8 cellular contexts compared by ENCODE assay signal in genomic region chrX:109732780-109733657, GRCh38. TPM values are rescaled to one million over a fixed set of nuclear protein-coding genes. Genes with fewer than 3 reads are reported as not detected.
A peak's percentile ranks its signal among the peaks of the same experiment; 100 is the strongest.
DNase-seq lines count a peak whose midpoint lies in the region; FAIRE-seq and TF ChIP-seq lines count a peak whose summit lies in the region.

Gene ACSL4, minus strand, starts transcription at chrX:109733257. Its CDS starts 49,894 bp downstream, at chrX:109683363.

- DNase-seq in EH (ENCODE audit: low read depth) (peak; percentile 86), H54 (ENCODE audit: insufficient read length, low spot score) (peak; percentile 56), MG63 (peak; percentile 90), SJCRH30 (peak; percentile 75 to 77), activated gamma-delta T cell treated with Interleukin-2 at 50 U/mL for 16 hours (peak; percentile 80), fibroblast of villous mesenchyme (ENCODE audit: low read depth) (peak; percentile 85), neural crest cell (ENCODE audit: low read depth, low spot score) (peak; percentile 88), stomach (peak; percentile 85)

- H3K27ac ChIP-seq in SJCRH30: peak within 1 kb of the TSS; percentile 74
- H3K27ac ChIP-seq in stomach: peak within 1 kb of the TSS; percentile 87 to 94 (median 88)

- H3K9me3 ChIP-seq in MG63: no peaks in the 10 kb centered on the region
- H3K9me3 ChIP-seq in SJCRH30 (replicated peaks): no peaks in the 10 kb centered on the region
- no peaks in the 10 kb centered on the region for H3K9me3 ChIP-seq in stomach

- TF ChIP-seq POLR2A in H54 (IDR thresholded peaks at IDR 0.05; ENCODE audit: low read depth, low read length) (peak; percentile 69), stomach (IDR thresholded peaks at IDR 0.05) (no peak)

- intact Hi-C loops in stomach (cut with DNase I; ENCODE audit: low total_unique reads): no loop called here

- peak within 1 kb of the TSS; percentile 98 for H3K4me3 Mint-ChIP-seq in neural crest cell

- H3K4me1 ChIP-seq in SJCRH30 (no peaks in the 10 kb centered on the region), stomach (peaks cover 0 to 4% (median under 1%) of the 10 kb centered on the region in 4 donors)

- H3K27me3 Mint-ChIP-seq in neural crest cell (ENCODE audit: low read depth): no peaks in the 10 kb centered on the region

- 0 to 37% (median 7%) methylated on average over 4 to 94 of the region's 94 CpGs for WGBS in stomach, 5 donors

- H3K4me3 ChIP-seq in MG63: peak within 1 kb of the TSS; percentile 85
- peak within 1 kb of the TSS; percentile 92 for H3K4me3 ChIP-seq in SJCRH30
- H3K4me3 ChIP-seq in fibroblast of villous mesenchyme (ENCODE audit: low read depth, low read length): peak within 1 kb of the TSS; percentile 90
- H3K4me3 ChIP-seq in stomach: peak within 1 kb of the TSS; percentile 51 to 69 (median 63)

- H3K27me3 ChIP-seq in MG63: no peaks in the 10 kb centered on the region
- H3K27me3 ChIP-seq in SJCRH30: no peaks in the 10 kb centered on the region
- H3K27me3 ChIP-seq in stomach: no peaks in the 10 kb centered on the region

- H3K27ac Mint-ChIP-seq in neural crest cell (ENCODE audit: unreplicated experiment): peak within 1 kb of the TSS; percentile 63

- H3K36me3 Mint-ChIP-seq in neural crest cell (ENCODE audit: low read depth): peaks cover 6% of the 10 kb centered on the region

- no peak for TF ChIP-seq EP300 in stomach (IDR thresholded peaks at IDR 0.05)

- peaks cover 2% of the 10 kb centered on the region for H3K36me3 ChIP-seq in MG63
- H3K36me3 ChIP-seq in SJCRH30: no peaks in the 10 kb centered on the region
- no peaks in the 10 kb centered on the region for H3K36me3 ChIP-seq in stomach

- H3K4me1 Mint-ChIP-seq in neural crest cell: peaks cover 34% of the 10 kb centered on the region

- FAIRE-seq in H54 (lab: Jason Lieb, UNC): no peak

- no peaks in the 10 kb centered on the region for H3K9me3 Mint-ChIP-seq in neural crest cell

- TF ChIP-seq CTCF in fibroblast of villous mesenchyme (IDR thresholded peaks at IDR 0.05; ENCODE audit: insufficient read depth, low read depth, low read length) (no peak), neural crest cell (conservative IDR thresholded peaks at IDR 0.05) (no peak), stomach (IDR thresholded peaks at IDR 0.05) (no peak)

RNA-seq across cellular contexts. Expression of gene ACSL4, which starts in this region (rescaled TPM):
- 36.5 and 75.3 TPM in 2 replicates for total RNA-seq in MG63 (2014; rRNA removed; shearing (Covaris generic); ENCODE audit: low replicate concordance)
- 28.7 and 31.2 TPM in 2 replicates for total RNA-seq in SJCRH30 (2014; rRNA removed; shearing (Covaris generic))
- total RNA-seq in fibroblast of villous mesenchyme (146 and 171 TPM in 2 replicates), neural crest cell (62.4 and 67.3 TPM in 2 replicates), stomach (10 to 100 TPM in 4 of 5 donors, 1 to 10 TPM in 1; 4.1 to 53.4 (median 31.4) TPM)
- 10 to 100 TPM; 12.4 to 48.6 (median 44.3) TPM for polyA plus RNA-seq in stomach

Comparison
In these comparisons a context has a peak if more than half of its experiments do, and no peak if none do; other contexts are left out.
1. Peak in every context shown above with its lines: DNase-seq, H3K4me3 ChIP-seq and H3K27ac ChIP-seq.